ENCODE assay signal across 8 cellular contexts in the genomic region with DNA sequence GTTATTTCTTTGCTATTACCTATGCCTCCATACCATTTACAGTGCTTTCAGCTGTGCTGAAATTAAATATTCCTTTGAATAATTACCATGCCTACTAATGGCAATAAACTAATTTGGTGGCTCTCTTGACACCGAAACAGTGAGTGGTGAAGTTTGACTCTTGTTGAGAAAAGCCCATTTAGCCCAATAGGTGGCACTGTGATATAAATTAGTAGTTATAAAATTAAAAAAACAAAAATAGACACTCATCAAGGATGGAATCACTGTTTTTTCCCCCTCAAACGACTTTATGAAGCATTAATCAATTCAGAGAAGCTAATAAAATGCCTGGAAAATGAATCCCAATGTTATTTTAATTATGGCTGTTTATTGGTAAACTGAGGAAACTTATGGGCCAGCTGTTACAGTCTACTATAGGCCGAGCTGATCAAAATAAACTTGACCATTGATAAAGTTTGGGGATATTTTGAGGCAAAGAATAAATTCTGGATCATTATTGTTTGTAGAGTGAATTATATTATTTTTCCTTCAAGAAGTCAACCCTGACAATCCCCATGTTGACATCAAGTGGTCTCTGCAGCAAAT.
DNase-seq lines count a peak whose midpoint lies in the region; ATAC-seq and TF ChIP-seq lines count a peak whose summit lies in the region.

No MANE protein-coding gene starts in this region.

- TF ChIP-seq CTCF in endothelial cell (IDR thresholded peaks at IDR 0.05; ENCODE audit: unreplicated experiment) = peak; percentile 78

- H3K27me3 Mint-ChIP-seq in endothelial cell (ENCODE audit: unreplicated experiment) = no peaks in the 10 kb centered on the region

- H3K4me3 Mint-ChIP-seq in endothelial cell (ENCODE audit: unreplicated experiment) = no peak overlapping the region

- no peaks in the 10 kb centered on the region for H3K36me3 Mint-ChIP-seq in endothelial cell (ENCODE audit: low read depth, unreplicated experiment)

- no peak for ATAC-seq in GM18858 (IDR thresholded peaks at IDR 0.05; ENCODE audit: unreplicated experiment)
- no peak for ATAC-seq in GM18909 (IDR thresholded peaks at IDR 0.05; ENCODE audit: poor library complexity, unreplicated experiment)

- no peaks in the 10 kb centered on the region for H3K4me1 Mint-ChIP-seq in endothelial cell (ENCODE audit: unreplicated experiment)

- DNase-seq in DMS53 (lab: John Stamatoyannopoulos, UW) (peak; percentile 41), DMS53 treated with DMSO at 0.1 percent for 48 hours (lab: John Stamatoyannopoulos, UW; ENCODE audit: unreplicated experiment) (no peak), NCI-H524 treated with DMSO at 0.1 percent for 48 hours (lab: John Stamatoyannopoulos, UW) (peak; percentile 3), endothelial cell (ENCODE audit: low spot score) (no peak), retina (peak; percentile 10), activated gamma-delta T cell treated with Interleukin-2 at 50 U/mL for 16 hours (no peak)

- no peaks in the 10 kb centered on the region for H3K9me3 Mint-ChIP-seq in endothelial cell (ENCODE audit: unreplicated experiment)

- no peak overlapping the region for H3K27ac Mint-ChIP-seq in endothelial cell (ENCODE audit: unreplicated experiment)

Comparison
In these comparisons a context has a peak if more than half of its experiments do, and no peak if none do; other contexts are left out.
1. DNase-seq: peak in DMS53 (single experiment), NCI-H524 treated with DMSO at 0.1 percent for 48 hours (single experiment) and retina (single experiment); none in DMS53 treated with DMSO at 0.1 percent for 48 hours (single experiment), endothelial cell (single experiment) and activated gamma-delta T cell treated with Interleukin-2 at 50 U/mL for 16 hours (single experiment).